In the genomic region with DNA sequence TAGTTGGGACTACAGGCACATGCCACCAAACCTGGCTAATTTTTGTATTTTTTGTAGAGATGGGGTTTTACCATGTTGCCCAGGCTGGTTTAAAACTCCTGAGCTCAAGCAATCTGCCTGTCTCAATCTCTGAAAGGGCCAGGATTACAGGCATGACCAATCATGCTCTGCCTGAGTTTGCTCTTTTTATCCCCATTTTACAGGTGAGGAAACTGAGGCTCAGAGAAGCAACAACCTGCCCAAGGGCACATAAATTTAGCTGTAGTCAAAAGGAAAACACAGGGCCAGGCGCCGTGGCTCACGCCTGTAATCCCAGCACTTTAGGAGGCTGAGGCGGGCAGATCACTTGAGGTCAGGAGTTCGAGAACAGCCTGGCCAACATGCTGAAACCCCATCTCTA, we compare ENCODE assay signal across 19 cellular contexts. TPM values are rescaled to one million over a fixed set of nuclear protein-coding genes. Genes with fewer than 3 reads are reported as not detected.
"Had no signal": no experiment of that assay in that cellular context is flagged by ENCODE, and none has a peak within 500 bp of the region (broad histone marks: within the 10 kb centered on the region; RNA-seq: fewer than 3 reads in every experiment).

No MANE protein-coding gene starts in this region.

RNA-seq across cellular contexts. Expression of gene GPRC5C, which starts 26.6 kb away (rescaled TPM):
- total RNA-seq: activated naive CD4-positive, alpha-beta T cell treated with anti-CD3 and anti-CD28 coated beads for 36 hours; activated naive CD8-positive, alpha-beta T cell treated with anti-CD3 and anti-CD28 coated beads, Interleukin-2, amount 10 ng/mL, durations not matched to agents 7 days and 5 days; activated T-helper 1 cell treated with anti-CD3 and anti-CD28 coated beads, Interleukin-12 subunit alpha, Interleukin-12 subunit beta, Interleukin-2, Interleukin-4 antibody, amounts not matched to agents 30 ng/mL and 10 ng/mL and 1 ng/mL, durations not matched to agents 14 hours and 24 hours and 36 hours had no signal

RNA-seq across cellular contexts. Expression of gene GPR142, which starts 38.0 kb away (rescaled TPM):
- total RNA-seq: activated naive CD4-positive, alpha-beta T cell treated with anti-CD3 and anti-CD28 coated beads for 36 hours; activated naive CD4-positive, alpha-beta T cell treated with anti-CD3 and anti-CD28 coated beads, Interleukin-2, amount 50 U/mL, for 72 hours; activated naive CD8-positive, alpha-beta T cell treated with anti-CD3 and anti-CD28 coated beads for 36 hours; activated naive CD8-positive, alpha-beta T cell treated with anti-CD3 and anti-CD28 coated beads, Interleukin-2, amount 10 ng/mL, durations not matched to agents 7 days and 5 days; activated T-cell treated with anti-CD3 and anti-CD28 coated beads, Interleukin-2, amount 50 U/mL, for 4 hours; activated T-cell treated with anti-CD3 and anti-CD28 coated beads, Interleukin-2, amount 50 U/mL, for 72 hours; activated T-helper 1 cell treated with anti-CD3 and anti-CD28 coated beads, Interleukin-12 subunit alpha, Interleukin-12 subunit beta, Interleukin-2, Interleukin-4 antibody, amounts not matched to agents 30 ng/mL and 10 ng/mL and 1 ng/mL, durations not matched to agents 14 hours and 24 hours and 36 hours; activated T-helper 17 cell treated with anti-CD3 and anti-CD28 coated beads, Interleukin-2, amount 50 U/mL, for 72 hours; activated T-helper 2 cell treated with anti-CD3 and anti-CD28 coated beads, Interferon-gamma antibody, Interleukin-2, Interleukin-4, amounts not matched to agents 10 μg/mL and 5 μg/mL and 100 μg/mL, durations not matched to agents 14 hours and 24 hours and 36 hours; adrenal gland; ascending aorta; astrocyte; breast epithelium; bronchial epithelial cell; cardiac muscle cell; cerebellum; chondrocyte had no signal
- polyA plus RNA-seq: aorta, cardiac muscle cell had no signal

RNA-seq across cellular contexts. Expression of gene BTBD17, which starts 43.6 kb away (rescaled TPM):
- total RNA-seq: activated naive CD4-positive, alpha-beta T cell treated with anti-CD3 and anti-CD28 coated beads for 36 hours; activated naive CD4-positive, alpha-beta T cell treated with anti-CD3 and anti-CD28 coated beads, Interleukin-2, amount 50 U/mL, for 72 hours; activated naive CD8-positive, alpha-beta T cell treated with anti-CD3 and anti-CD28 coated beads for 36 hours; activated naive CD8-positive, alpha-beta T cell treated with anti-CD3 and anti-CD28 coated beads, Interleukin-2, amount 10 ng/mL, durations not matched to agents 7 days and 5 days; activated T-cell treated with anti-CD3 and anti-CD28 coated beads, Interleukin-2, amount 50 U/mL, for 4 hours; activated T-cell treated with anti-CD3 and anti-CD28 coated beads, Interleukin-2, amount 50 U/mL, for 72 hours; activated T-helper 1 cell treated with anti-CD3 and anti-CD28 coated beads, Interleukin-12 subunit alpha, Interleukin-12 subunit beta, Interleukin-2, Interleukin-4 antibody, amounts not matched to agents 30 ng/mL and 10 ng/mL and 1 ng/mL, durations not matched to agents 14 hours and 24 hours and 36 hours; activated T-helper 17 cell treated with anti-CD3 and anti-CD28 coated beads, Interleukin-2, amount 50 U/mL, for 72 hours; activated T-helper 2 cell treated with anti-CD3 and anti-CD28 coated beads, Interferon-gamma antibody, Interleukin-2, Interleukin-4, amounts not matched to agents 10 μg/mL and 5 μg/mL and 100 μg/mL, durations not matched to agents 14 hours and 24 hours and 36 hours; aorta; ascending aorta; astrocyte; breast epithelium; bronchial epithelial cell; cardiac septum; chondrocyte had no signal
- polyA plus RNA-seq: aorta had no signal
